In genomic region chr2:70188460-70188859, GRCh38 we compare ENCODE assay signal across 1 cellular context.
TF ChIP-seq lines count a peak whose summit lies in the region.

No MANE protein-coding gene starts in this region.

TF ChIP-seq in HepG2, 621 proteins besides CTCF, POLR2A, EP300 and RAD21 (continued from another document and continues in another):
- TF ChIP-seq HIC2 (CRISPR knock-in tag; IDR thresholded peaks at IDR 0.05; ENCODE audit: low read depth) (no peak), CENPT (CRISPR knock-in tag; IDR thresholded peaks at IDR 0.05; ENCODE audit: low read depth) (no peak), TIGD3 (CRISPR knock-in tag; IDR thresholded peaks at IDR 0.05; ENCODE audit: borderline replicate concordance) (no peak), MYC (CRISPR knock-in tag; IDR thresholded peaks at IDR 0.05; ENCODE audit: borderline replicate concordance) (no peak), PAWR (CRISPR knock-in tag; IDR thresholded peaks at IDR 0.05; ENCODE audit: borderline replicate concordance) (no peak), POLR2AphosphoS2 (IDR thresholded peaks at IDR 0.05; ENCODE audit: low read depth, low read length) (no peak), ZNF34 (CRISPR knock-in tag; IDR thresholded peaks at IDR 0.05; ENCODE audit: borderline replicate concordance) (no peak), MAF1 (CRISPR knock-in tag; IDR thresholded peaks at IDR 0.05; ENCODE audit: borderline replicate concordance) (no peak), KMT2B (CRISPR knock-in tag; IDR thresholded peaks at IDR 0.05) (peak; percentile 28; the same call in 1 of the 2 replicates), JUNB (CRISPR knock-in tag; IDR thresholded peaks at IDR 0.05; ENCODE audit: borderline replicate concordance) (no peak; the same call in 1 of the 2 replicates), NFKBIZ (CRISPR knock-in tag; IDR thresholded peaks at IDR 0.05) (peak; percentile 70; the same call in 1 of the 2 replicates), ZNF556 (CRISPR knock-in tag; IDR thresholded peaks at IDR 0.05; ENCODE audit: borderline replicate concordance) (no peak), ZKSCAN8 (CRISPR knock-in tag; IDR thresholded peaks at IDR 0.05; ENCODE audit: borderline replicate concordance) (peak; percentile 62; the same call in 1 of the 2 replicates), CC2D1A (CRISPR knock-in tag; IDR thresholded peaks at IDR 0.05) (no peak), ZNF577 (CRISPR knock-in tag; IDR thresholded peaks at IDR 0.05; ENCODE audit: borderline replicate concordance, low read depth) (no peak), BRCA1 (CRISPR knock-in tag; IDR thresholded peaks at IDR 0.05) (no peak), GPBP1L1 (CRISPR knock-in tag; IDR thresholded peaks at IDR 0.05) (no peak), ZNF839 (CRISPR knock-in tag; IDR thresholded peaks at IDR 0.05; ENCODE audit: borderline replicate concordance) (no peak), MIER3 (CRISPR knock-in tag; IDR thresholded peaks at IDR 0.05; ENCODE audit: borderline replicate concordance) (peak; percentile 81; the same call in 1 of the 2 replicates), USF2 (IDR thresholded peaks at IDR 0.05; ENCODE audit: low read depth, low read length) (no peak), USF2 (CRISPR knock-in tag; IDR thresholded peaks at IDR 0.05; ENCODE audit: borderline replicate concordance) (no peak), NAIF1 (CRISPR knock-in tag; IDR thresholded peaks at IDR 0.05; ENCODE audit: borderline replicate concordance) (peak; percentile 29; the same call in 1 of the 2 replicates), ZNF816 (CRISPR knock-in tag; IDR thresholded peaks at IDR 0.05; ENCODE audit: borderline replicate concordance) (no peak; the same call in 1 of the 2 replicates), HOXA7 (CRISPR knock-in tag; IDR thresholded peaks at IDR 0.05) (no peak), ZNF569 (CRISPR knock-in tag; IDR thresholded peaks at IDR 0.05; ENCODE audit: borderline replicate concordance) (no peak), ZNF30 (CRISPR knock-in tag; IDR thresholded peaks at IDR 0.05) (no peak), REXO4 (CRISPR knock-in tag; IDR thresholded peaks at IDR 0.05; ENCODE audit: borderline replicate concordance) (no peak), FOXJ3 (CRISPR knock-in tag; IDR thresholded peaks at IDR 0.05; ENCODE audit: borderline replicate concordance) (peak; percentile 92), ZNF644 (CRISPR knock-in tag; IDR thresholded peaks at IDR 0.05; ENCODE audit: low read depth) (peak; percentile 84; the same call in 1 of the 2 replicates), ZNF781 (CRISPR knock-in tag; IDR thresholded peaks at IDR 0.05; ENCODE audit: borderline replicate concordance, not compliant biosample characterization) (no peak), HDAC6 (IDR thresholded peaks at IDR 0.05; ENCODE audit: low read depth, low read length) (no peak), SPEN (CRISPR knock-in tag; IDR thresholded peaks at IDR 0.05; ENCODE audit: low read depth) (no peak), KAT8 (CRISPR knock-in tag; IDR thresholded peaks at IDR 0.05) (peak; percentile 73), ZNF230 (CRISPR knock-in tag; IDR thresholded peaks at IDR 0.05) (no peak), HNRNPL (IDR thresholded peaks at IDR 0.05; ENCODE audit: low read depth, low read length) (no peak), MIER2 (CRISPR knock-in tag; IDR thresholded peaks at IDR 0.05) (no peak)
- TF ChIP-seq, protein P1, sequence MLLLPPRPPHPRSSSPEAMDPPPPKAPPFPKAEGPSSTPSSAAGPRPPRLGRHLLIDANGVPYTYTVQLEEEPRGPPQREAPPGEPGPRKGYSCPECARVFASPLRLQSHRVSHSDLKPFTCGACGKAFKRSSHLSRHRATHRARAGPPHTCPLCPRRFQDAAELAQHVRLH (CRISPR knock-in tag; IDR thresholded peaks at IDR 0.05; ENCODE audit: borderline replicate concordance, low read depth) = no peak
- TF ChIP-seq, protein P2, sequence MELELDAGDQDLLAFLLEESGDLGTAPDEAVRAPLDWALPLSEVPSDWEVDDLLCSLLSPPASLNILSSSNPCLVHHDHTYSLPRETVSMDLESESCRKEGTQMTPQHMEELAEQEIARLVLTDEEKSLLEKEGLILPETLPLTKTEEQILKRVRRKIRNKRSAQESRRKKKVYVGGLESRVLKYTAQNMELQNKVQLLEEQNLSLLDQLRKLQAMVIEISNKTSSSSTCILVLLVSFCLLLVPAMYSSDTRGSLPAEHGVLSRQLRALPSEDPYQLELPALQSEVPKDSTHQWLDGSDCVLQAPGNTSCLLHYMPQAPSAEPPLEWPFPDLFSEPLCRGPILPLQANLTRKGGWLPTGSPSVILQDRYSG (CRISPR knock-in tag; IDR thresholded peaks at IDR 0.05) = no peak
- TF ChIP-seq, protein P3, sequence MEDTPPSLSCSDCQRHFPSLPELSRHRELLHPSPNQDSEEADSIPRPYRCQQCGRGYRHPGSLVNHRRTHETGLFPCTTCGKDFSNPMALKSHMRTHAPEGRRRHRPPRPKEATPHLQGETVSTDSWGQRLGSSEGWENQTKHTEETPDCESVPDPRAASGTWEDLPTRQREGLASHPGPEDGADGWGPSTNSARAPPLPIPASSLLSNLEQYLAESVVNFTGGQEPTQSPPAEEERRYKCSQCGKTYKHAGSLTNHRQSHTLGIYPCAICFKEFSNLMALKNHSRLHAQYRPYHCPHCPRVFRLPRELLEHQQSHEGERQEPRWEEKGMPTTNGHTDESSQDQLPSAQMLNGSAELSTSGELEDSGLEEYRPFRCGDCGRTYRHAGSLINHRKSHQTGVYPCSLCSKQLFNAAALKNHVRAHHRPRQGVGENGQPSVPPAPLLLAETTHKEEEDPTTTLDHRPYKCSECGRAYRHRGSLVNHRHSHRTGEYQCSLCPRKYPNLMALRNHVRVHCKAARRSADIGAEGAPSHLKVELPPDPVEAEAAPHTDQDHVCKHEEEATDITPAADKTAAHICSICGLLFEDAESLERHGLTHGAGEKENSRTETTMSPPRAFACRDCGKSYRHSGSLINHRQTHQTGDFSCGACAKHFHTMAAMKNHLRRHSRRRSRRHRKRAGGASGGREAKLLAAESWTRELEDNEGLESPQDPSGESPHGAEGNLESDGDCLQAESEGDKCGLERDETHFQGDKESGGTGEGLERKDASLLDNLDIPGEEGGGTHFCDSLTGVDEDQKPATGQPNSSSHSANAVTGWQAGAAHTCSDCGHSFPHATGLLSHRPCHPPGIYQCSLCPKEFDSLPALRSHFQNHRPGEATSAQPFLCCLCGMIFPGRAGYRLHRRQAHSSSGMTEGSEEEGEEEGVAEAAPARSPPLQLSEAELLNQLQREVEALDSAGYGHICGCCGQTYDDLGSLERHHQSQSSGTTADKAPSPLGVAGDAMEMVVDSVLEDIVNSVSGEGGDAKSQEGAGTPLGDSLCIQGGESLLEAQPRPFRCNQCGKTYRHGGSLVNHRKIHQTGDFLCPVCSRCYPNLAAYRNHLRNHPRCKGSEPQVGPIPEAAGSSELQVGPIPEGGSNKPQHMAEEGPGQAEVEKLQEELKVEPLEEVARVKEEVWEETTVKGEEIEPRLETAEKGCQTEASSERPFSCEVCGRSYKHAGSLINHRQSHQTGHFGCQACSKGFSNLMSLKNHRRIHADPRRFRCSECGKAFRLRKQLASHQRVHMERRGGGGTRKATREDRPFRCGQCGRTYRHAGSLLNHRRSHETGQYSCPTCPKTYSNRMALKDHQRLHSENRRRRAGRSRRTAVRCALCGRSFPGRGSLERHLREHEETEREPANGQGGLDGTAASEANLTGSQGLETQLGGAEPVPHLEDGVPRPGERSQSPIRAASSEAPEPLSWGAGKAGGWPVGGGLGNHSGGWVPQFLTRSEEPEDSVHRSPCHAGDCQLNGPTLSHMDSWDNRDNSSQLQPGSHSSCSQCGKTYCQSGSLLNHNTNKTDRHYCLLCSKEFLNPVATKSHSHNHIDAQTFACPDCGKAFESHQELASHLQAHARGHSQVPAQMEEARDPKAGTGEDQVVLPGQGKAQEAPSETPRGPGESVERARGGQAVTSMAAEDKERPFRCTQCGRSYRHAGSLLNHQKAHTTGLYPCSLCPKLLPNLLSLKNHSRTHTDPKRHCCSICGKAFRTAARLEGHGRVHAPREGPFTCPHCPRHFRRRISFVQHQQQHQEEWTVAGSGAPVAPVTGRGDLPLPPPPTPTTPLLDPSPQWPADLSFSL (CRISPR knock-in tag; IDR thresholded peaks at IDR 0.05) = no peak
- TF ChIP-seq, protein P4, sequence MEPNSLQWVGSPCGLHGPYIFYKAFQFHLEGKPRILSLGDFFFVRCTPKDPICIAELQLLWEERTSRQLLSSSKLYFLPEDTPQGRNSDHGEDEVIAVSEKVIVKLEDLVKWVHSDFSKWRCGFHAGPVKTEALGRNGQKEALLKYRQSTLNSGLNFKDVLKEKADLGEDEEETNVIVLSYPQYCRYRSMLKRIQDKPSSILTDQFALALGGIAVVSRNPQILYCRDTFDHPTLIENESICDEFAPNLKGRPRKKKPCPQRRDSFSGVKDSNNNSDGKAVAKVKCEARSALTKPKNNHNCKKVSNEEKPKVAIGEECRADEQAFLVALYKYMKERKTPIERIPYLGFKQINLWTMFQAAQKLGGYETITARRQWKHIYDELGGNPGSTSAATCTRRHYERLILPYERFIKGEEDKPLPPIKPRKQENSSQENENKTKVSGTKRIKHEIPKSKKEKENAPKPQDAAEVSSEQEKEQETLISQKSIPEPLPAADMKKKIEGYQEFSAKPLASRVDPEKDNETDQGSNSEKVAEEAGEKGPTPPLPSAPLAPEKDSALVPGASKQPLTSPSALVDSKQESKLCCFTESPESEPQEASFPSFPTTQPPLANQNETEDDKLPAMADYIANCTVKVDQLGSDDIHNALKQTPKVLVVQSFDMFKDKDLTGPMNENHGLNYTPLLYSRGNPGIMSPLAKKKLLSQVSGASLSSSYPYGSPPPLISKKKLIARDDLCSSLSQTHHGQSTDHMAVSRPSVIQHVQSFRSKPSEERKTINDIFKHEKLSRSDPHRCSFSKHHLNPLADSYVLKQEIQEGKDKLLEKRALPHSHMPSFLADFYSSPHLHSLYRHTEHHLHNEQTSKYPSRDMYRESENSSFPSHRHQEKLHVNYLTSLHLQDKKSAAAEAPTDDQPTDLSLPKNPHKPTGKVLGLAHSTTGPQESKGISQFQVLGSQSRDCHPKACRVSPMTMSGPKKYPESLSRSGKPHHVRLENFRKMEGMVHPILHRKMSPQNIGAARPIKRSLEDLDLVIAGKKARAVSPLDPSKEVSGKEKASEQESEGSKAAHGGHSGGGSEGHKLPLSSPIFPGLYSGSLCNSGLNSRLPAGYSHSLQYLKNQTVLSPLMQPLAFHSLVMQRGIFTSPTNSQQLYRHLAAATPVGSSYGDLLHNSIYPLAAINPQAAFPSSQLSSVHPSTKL (CRISPR knock-in tag; IDR thresholded peaks at IDR 0.05) = peak; percentile 94
- TF ChIP-seq, protein P5, sequence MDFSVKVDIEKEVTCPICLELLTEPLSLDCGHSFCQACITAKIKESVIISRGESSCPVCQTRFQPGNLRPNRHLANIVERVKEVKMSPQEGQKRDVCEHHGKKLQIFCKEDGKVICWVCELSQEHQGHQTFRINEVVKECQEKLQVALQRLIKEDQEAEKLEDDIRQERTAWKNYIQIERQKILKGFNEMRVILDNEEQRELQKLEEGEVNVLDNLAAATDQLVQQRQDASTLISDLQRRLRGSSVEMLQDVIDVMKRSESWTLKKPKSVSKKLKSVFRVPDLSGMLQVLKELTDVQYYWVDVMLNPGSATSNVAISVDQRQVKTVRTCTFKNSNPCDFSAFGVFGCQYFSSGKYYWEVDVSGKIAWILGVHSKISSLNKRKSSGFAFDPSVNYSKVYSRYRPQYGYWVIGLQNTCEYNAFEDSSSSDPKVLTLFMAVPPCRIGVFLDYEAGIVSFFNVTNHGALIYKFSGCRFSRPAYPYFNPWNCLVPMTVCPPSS (IDR thresholded peaks at IDR 0.05) = no peak
- TF ChIP-seq, protein P6, sequence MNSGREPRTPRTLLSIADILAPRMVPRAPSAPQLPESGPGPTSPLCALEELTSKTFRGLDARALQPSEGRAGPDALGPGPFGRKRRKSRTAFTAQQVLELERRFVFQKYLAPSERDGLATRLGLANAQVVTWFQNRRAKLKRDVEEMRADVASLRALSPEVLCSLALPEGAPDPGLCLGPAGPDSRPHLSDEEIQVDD (CRISPR knock-in tag; IDR thresholded peaks at IDR 0.05; ENCODE audit: borderline replicate concordance) = no peak
